Comparison of ENCODE assay signal across 2 cellular contexts in genomic region chr22:35498026-35498425, GRCh38.
TF ChIP-seq lines count a peak whose summit lies in the region.

No MANE protein-coding gene starts in this region.

TF ChIP-seq in HCT116, 20 proteins besides CTCF, POLR2A, EP300 and RAD21:
- TF ChIP-seq, protein P1, sequence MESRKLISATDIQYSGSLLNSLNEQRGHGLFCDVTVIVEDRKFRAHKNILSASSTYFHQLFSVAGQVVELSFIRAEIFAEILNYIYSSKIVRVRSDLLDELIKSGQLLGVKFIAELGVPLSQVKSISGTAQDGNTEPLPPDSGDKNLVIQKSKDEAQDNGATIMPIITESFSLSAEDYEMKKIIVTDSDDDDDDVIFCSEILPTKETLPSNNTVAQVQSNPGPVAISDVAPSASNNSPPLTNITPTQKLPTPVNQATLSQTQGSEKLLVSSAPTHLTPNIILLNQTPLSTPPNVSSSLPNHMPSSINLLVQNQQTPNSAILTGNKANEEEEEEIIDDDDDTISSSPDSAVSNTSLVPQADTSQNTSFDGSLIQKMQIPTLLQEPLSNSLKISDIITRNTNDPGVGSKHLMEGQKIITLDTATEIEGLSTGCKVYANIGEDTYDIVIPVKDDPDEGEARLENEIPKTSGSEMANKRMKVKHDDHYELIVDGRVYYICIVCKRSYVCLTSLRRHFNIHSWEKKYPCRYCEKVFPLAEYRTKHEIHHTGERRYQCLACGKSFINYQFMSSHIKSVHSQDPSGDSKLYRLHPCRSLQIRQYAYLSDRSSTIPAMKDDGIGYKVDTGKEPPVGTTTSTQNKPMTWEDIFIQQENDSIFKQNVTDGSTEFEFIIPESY (IDR thresholded peaks at IDR 0.05; ENCODE audit: extremely low read depth, insufficient replicate concordance, low read length): no peak
- TF ChIP-seq ZNF274 (IDR thresholded peaks at IDR 0.05; ENCODE audit: low read depth, low read length): no peak
- TF ChIP-seq SIN3A (IDR thresholded peaks at IDR 0.05; ENCODE audit: low read depth): no peak
- no peak for TF ChIP-seq FOSL1 (IDR thresholded peaks at IDR 0.05; ENCODE audit: low read depth)
- no peak for TF ChIP-seq EZH2phosphoT487 (IDR thresholded peaks at IDR 0.05; ENCODE audit: borderline replicate concordance)
- no peak for TF ChIP-seq ELF1 (IDR thresholded peaks at IDR 0.05; ENCODE audit: borderline replicate concordance, low read depth)
- no peak for TF ChIP-seq CEBPB (IDR thresholded peaks at IDR 0.05; ENCODE audit: low read depth)
- TF ChIP-seq, protein P2, sequence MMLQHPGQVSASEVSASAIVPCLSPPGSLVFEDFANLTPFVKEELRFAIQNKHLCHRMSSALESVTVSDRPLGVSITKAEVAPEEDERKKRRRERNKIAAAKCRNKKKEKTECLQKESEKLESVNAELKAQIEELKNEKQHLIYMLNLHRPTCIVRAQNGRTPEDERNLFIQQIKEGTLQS (IDR thresholded peaks at IDR 0.05): no peak
- no peak for TF ChIP-seq ZFX (IDR thresholded peaks at IDR 0.05)
- TF ChIP-seq YY1 (IDR thresholded peaks at IDR 0.05; ENCODE audit: extremely low read depth, insufficient replicate concordance, low read depth, low read length): no peak
- no peak for TF ChIP-seq SP1 (IDR thresholded peaks at IDR 0.05; ENCODE audit: low read depth)
- TF ChIP-seq JUND (IDR thresholded peaks at IDR 0.05): no peak
- no peak for TF ChIP-seq TCF7L2 (IDR thresholded peaks at IDR 0.05; ENCODE audit: borderline replicate concordance, extremely low read depth, insufficient read depth, insufficient read length)
TF ChIP-seq in HCT116: peak in this region for 0.

TF ChIP-seq in WTC11, 78 proteins besides CTCF, POLR2A, EP300 and RAD21 (continued from another document):
- TF ChIP-seq ZNF317 (CRISPR knock-in tag; IDR thresholded peaks at IDR 0.05; ENCODE audit: borderline replicate concordance, low read depth): no peak
- no peak for TF ChIP-seq ZNF396 (CRISPR knock-in tag; IDR thresholded peaks at IDR 0.05; ENCODE audit: borderline replicate concordance)
- no peak for TF ChIP-seq RORB (CRISPR knock-in tag; IDR thresholded peaks at IDR 0.05)
- TF ChIP-seq ZMAT4 (CRISPR knock-in tag; IDR thresholded peaks at IDR 0.05): no peak
- TF ChIP-seq GABPB1 (CRISPR knock-in tag; IDR thresholded peaks at IDR 0.05): no peak
- TF ChIP-seq CDX4 (CRISPR knock-in tag; IDR thresholded peaks at IDR 0.05; ENCODE audit: borderline replicate concordance): no peak
- no peak for TF ChIP-seq GRHL2 (CRISPR knock-in tag; IDR thresholded peaks at IDR 0.05; ENCODE audit: insufficient replicate concordance, severe bottlenecking)
- TF ChIP-seq ZNF416 (CRISPR knock-in tag; IDR thresholded peaks at IDR 0.05): no peak
- TF ChIP-seq, protein P2 (CRISPR knock-in tag; conservative IDR thresholded peaks at IDR 0.05): no peak
- TF ChIP-seq IRF2 (CRISPR knock-in tag; IDR thresholded peaks at IDR 0.05; ENCODE audit: borderline replicate concordance, low read depth): no peak
- no peak for TF ChIP-seq HMGA2 (CRISPR knock-in tag; IDR thresholded peaks at IDR 0.05)
